Comparison of ENCODE assay signal across 8 cellular contexts in the genomic region with DNA sequence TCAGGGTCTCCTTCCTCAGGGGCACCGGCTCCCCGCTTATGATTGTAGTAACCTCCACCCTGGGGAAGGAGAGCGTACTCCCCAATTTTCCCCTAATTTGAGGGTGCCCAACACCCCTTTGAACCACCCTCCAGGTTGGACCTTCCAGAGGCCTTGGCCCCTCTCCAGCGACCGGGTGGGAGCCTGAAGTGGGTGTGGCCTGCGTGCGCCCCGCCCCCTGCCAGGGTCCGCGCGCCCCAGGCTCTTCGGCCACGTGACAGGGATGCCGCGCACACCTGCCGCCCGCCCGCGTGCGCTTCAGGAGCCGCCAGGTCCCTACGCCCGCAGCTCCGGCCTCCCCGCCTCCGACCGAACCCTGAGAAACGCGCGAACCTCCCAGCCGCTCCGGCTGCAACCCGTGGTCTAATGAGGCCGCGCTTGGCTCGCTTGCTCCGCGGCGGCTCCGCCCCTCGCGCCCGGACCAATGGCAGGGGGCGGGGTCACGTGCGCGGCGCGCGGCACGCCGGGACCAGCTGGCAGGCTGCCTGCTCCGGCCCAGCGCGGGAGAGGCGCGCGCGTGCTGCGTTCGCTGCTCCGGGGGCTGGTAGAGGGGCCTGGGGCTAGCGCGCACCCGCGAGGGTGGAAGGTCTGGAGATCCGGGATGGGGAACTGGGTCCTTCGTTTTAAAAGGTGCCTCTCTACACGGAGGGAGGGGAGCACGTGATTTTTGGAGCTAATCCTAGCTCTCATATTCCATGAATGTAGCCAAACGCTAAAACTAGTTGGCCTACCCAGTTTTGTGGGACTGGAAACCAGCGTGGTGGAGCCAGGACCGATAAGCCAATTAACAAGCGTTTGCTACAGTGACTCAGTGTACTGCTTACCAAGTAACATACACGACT. TPM values are rescaled to one million over a fixed set of nuclear protein-coding genes. Genes with fewer than 3 reads are reported as not detected.
A peak's percentile ranks its signal among the peaks of the same experiment; 100 is the strongest.
DNase-seq lines count a peak whose midpoint lies in the region; ATAC-seq and TF ChIP-seq lines count a peak whose summit lies in the region.

A gene (minus strand): TSS at position 404 of the 881 bp plus-strand sequence. CDS start 618 bp downstream, outside the sequence.

- H3K27me3 Mint-ChIP-seq in activated T-helper 2 cell treated with anti-CD3 and anti-CD28 coated beads, Interferon-gamma antibody, Interleukin-2, Interleukin-4, amounts not matched to agents 10 μg/mL and 5 μg/mL and 100 μg/mL, durations not matched to agents 14 hours and 24 hours and 36 hours (ENCODE audit: low read depth): no peaks in the 10 kb centered on the region
- H3K27me3 Mint-ChIP-seq in nephron (ENCODE audit: low read depth): no peaks in the 10 kb centered on the region
- H3K27me3 Mint-ChIP-seq in stimulated activated naive CD8-positive, alpha-beta T cell treated with anti-CD3 and anti-CD28 coated beads, Interleukin-15, Interleukin-2, amounts not matched to agents 100 ng/mL and 50 ng/mL, for 24 hours: no peaks in the 10 kb centered on the region

- peaks cover 17% of the 10 kb centered on the region for H3K36me3 ChIP-seq in RWPE2 (ENCODE audit: low read depth)

- H3K9me3 ChIP-seq in RWPE2 (ENCODE audit: severe bottlenecking): no peaks in the 10 kb centered on the region

- H3K27me3 ChIP-seq in RWPE2 (ENCODE audit: insufficient read depth, poor library complexity, severe bottlenecking): no peaks in the 10 kb centered on the region

- H3K4me3 Mint-ChIP-seq in activated T-helper 2 cell treated with anti-CD3 and anti-CD28 coated beads, Interferon-gamma antibody, Interleukin-2, Interleukin-4, amounts not matched to agents 10 μg/mL and 5 μg/mL and 100 μg/mL, durations not matched to agents 14 hours and 24 hours and 36 hours (ENCODE audit: low read depth): peak within 1 kb of the TSS; percentile 72
- H3K4me3 Mint-ChIP-seq in nephron: peak within 1 kb of the TSS; percentile 65 to 80 (median 73)
- H3K4me3 Mint-ChIP-seq in stimulated activated naive CD8-positive, alpha-beta T cell treated with anti-CD3 and anti-CD28 coated beads, Interleukin-15, Interleukin-2, amounts not matched to agents 100 ng/mL and 50 ng/mL, for 24 hours: peak within 1 kb of the TSS; percentile 57

- TF ChIP-seq CTCF in LNCaP clone FGC (IDR thresholded peaks at IDR 0.05; ENCODE audit: control insufficient read depth, extremely low read depth, insufficient read depth) (no peak), RWPE2 (IDR thresholded peaks at IDR 0.05; ENCODE audit: poor library complexity, severe bottlenecking) (no peak), fibroblast of the aortic adventitia (IDR thresholded peaks at IDR 0.05; ENCODE audit: insufficient read depth, low read length) (no peak), nephron (IDR thresholded peaks at IDR 0.05; ENCODE audit: unreplicated experiment in 3 of 3) (no peak)

- intact Hi-C loops in activated T-helper 2 cell treated with anti-CD3 and anti-CD28 coated beads, Interferon-gamma antibody, Interleukin-2, Interleukin-4, amounts not matched to agents 10 μg/mL and 5 μg/mL and 100 μg/mL, durations not matched to agents 14 hours and 24 hours and 36 hours (cut with micrococcal nuclease): no loop called here

- peak within 1 kb of the TSS; percentile 7 for H3K27ac ChIP-seq in RWPE2 (ENCODE audit: poor library complexity, severe bottlenecking)

- ATAC-seq in GM21619 (IDR thresholded peaks at IDR 0.05; ENCODE audit: unreplicated experiment) (peak; percentile 68), RWPE2 (ENCODE audit: low read depth) (peak; percentile 79)

- DNase-seq in DMS 273 treated with DMSO at 0.1 percent for 48 hours (lab: John Stamatoyannopoulos, UW) (peak; percentile 8), LNCaP clone FGC (ENCODE audit: low read depth) (peak; percentile 58), RWPE2 (ENCODE audit: low spot score) (peak; percentile 81), fibroblast of the aortic adventitia (ENCODE audit: low read depth) (peak; percentile 75)
- peak; percentile 92 for DNase-seq in activated T-helper 2 cell treated with anti-CD3 and anti-CD28 coated beads, Interferon-gamma antibody, Interleukin-2, Interleukin-4, amounts not matched to agents 10 μg/mL and 5 μg/mL and 100 μg/mL, durations not matched to agents 14 hours and 24 hours and 36 hours (ENCODE audit: low spot score)

- peaks cover 5% of the 10 kb centered on the region for H3K4me1 Mint-ChIP-seq in activated T-helper 2 cell treated with anti-CD3 and anti-CD28 coated beads, Interferon-gamma antibody, Interleukin-2, Interleukin-4, amounts not matched to agents 10 μg/mL and 5 μg/mL and 100 μg/mL, durations not matched to agents 14 hours and 24 hours and 36 hours (ENCODE audit: low read depth)
- peaks cover 17% of the 10 kb centered on the region for H3K4me1 Mint-ChIP-seq in nephron
- peaks cover 26% of the 10 kb centered on the region for H3K4me1 Mint-ChIP-seq in stimulated activated naive CD8-positive, alpha-beta T cell treated with anti-CD3 and anti-CD28 coated beads, Interleukin-15, Interleukin-2, amounts not matched to agents 100 ng/mL and 50 ng/mL, for 24 hours (ENCODE audit: low read depth)

- H3K4me3 ChIP-seq in LNCaP clone FGC (ENCODE audit: low read depth, low read length): peak within 1 kb of the TSS; percentile 52
- H3K4me3 ChIP-seq in RWPE2 (ENCODE audit: severe bottlenecking): peak within 1 kb of the TSS; percentile 49
- H3K4me3 ChIP-seq in fibroblast of the aortic adventitia (ENCODE audit: low read depth, low read length): peak within 1 kb of the TSS; percentile 70

- H3K36me3 Mint-ChIP-seq in activated T-helper 2 cell treated with anti-CD3 and anti-CD28 coated beads, Interferon-gamma antibody, Interleukin-2, Interleukin-4, amounts not matched to agents 10 μg/mL and 5 μg/mL and 100 μg/mL, durations not matched to agents 14 hours and 24 hours and 36 hours (ENCODE audit: low read depth): peaks cover 23% of the 10 kb centered on the region
- H3K36me3 Mint-ChIP-seq in nephron (ENCODE audit: low read depth): peaks cover 28% of the 10 kb centered on the region
- H3K36me3 Mint-ChIP-seq in stimulated activated naive CD8-positive, alpha-beta T cell treated with anti-CD3 and anti-CD28 coated beads, Interleukin-15, Interleukin-2, amounts not matched to agents 100 ng/mL and 50 ng/mL, for 24 hours (ENCODE audit: low read depth): peaks cover 29% of the 10 kb centered on the region

- no peaks in the 10 kb centered on the region for H3K4me1 ChIP-seq in RWPE2 (ENCODE audit: insufficient read depth, poor library complexity, severe bottlenecking)

- H3K9me3 Mint-ChIP-seq in activated T-helper 2 cell treated with anti-CD3 and anti-CD28 coated beads, Interferon-gamma antibody, Interleukin-2, Interleukin-4, amounts not matched to agents 10 μg/mL and 5 μg/mL and 100 μg/mL, durations not matched to agents 14 hours and 24 hours and 36 hours: no peaks in the 10 kb centered on the region
- no peaks in the 10 kb centered on the region for H3K9me3 Mint-ChIP-seq in nephron
- no peaks in the 10 kb centered on the region for H3K9me3 Mint-ChIP-seq in stimulated activated naive CD8-positive, alpha-beta T cell treated with anti-CD3 and anti-CD28 coated beads, Interleukin-15, Interleukin-2, amounts not matched to agents 100 ng/mL and 50 ng/mL, for 24 hours

- no peak within 1 kb of the TSS for H3K27ac Mint-ChIP-seq in activated T-helper 2 cell treated with anti-CD3 and anti-CD28 coated beads, Interferon-gamma antibody, Interleukin-2, Interleukin-4, amounts not matched to agents 10 μg/mL and 5 μg/mL and 100 μg/mL, durations not matched to agents 14 hours and 24 hours and 36 hours
- peak within 1 kb of the TSS; percentile 48 to 84 (median 67) for H3K27ac Mint-ChIP-seq in nephron
- H3K27ac Mint-ChIP-seq in stimulated activated naive CD8-positive, alpha-beta T cell treated with anti-CD3 and anti-CD28 coated beads, Interleukin-15, Interleukin-2, amounts not matched to agents 100 ng/mL and 50 ng/mL, for 24 hours: peak within 1 kb of the TSS; percentile 67

RNA-seq across cellular contexts. Expression of the gene that starts here (rescaled TPM):
- total RNA-seq in activated T-helper 2 cell treated with anti-CD3 and anti-CD28 coated beads, Interferon-gamma antibody, Interleukin-2, Interleukin-4, amounts not matched to agents 10 μg/mL and 5 μg/mL and 100 μg/mL, durations not matched to agents 14 hours and 24 hours and 36 hours: 17.6 and 21.0 TPM in 2 replicates
- 27.8 and 28.1 TPM in 2 replicates for total RNA-seq in fibroblast of the aortic adventitia (ENCODE audit: low replicate concordance)

Comparison
In these comparisons a context has a peak if more than half of its experiments do, and no peak if none do; other contexts are left out.
1. Peak in every context shown above with its lines: DNase-seq, ATAC-seq, H3K4me3 ChIP-seq and H3K27ac ChIP-seq.
2. DNase-seq: peak in every context shown above with its lines; median percentile 92 in activated T-helper 2 cell treated with anti-CD3 and anti-CD28 coated beads, Interferon-gamma antibody, Interleukin-2, Interleukin-4, amounts not matched to agents 10 μg/mL and 5 μg/mL and 100 μg/mL, durations not matched to agents 14 hours and 24 hours and 36 hours; 81 in RWPE2; 75 in fibroblast of the aortic adventitia; 58 in LNCaP clone FGC; 8 in DMS 273 treated with DMSO at 0.1 percent for 48 hours.